In the genomic region with DNA sequence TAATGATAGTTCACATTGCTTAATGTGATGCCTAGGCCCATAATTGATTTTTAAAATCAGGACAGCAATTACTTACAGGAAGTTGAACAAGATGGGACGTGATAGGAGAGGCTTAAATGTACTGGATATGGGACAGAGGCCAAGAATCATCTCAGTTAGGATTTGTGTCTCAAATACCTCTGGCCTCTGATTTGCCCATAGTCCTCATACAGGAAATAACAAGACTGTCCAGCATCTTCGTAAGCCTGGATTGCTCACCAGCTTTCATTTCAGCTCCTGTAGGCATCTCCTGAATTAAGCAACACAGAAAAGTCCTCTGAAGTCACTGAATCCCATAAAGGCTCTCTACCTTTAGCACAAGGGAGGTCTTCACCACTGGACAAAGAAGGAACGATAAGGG, we compare ENCODE assay signal across 28 cellular contexts. TPM values are rescaled to one million over a fixed set of nuclear protein-coding genes. Genes with fewer than 3 reads are reported as not detected.
"Had no signal": no experiment of that assay in that cellular context is flagged by ENCODE, and none has a peak within 500 bp of the region (broad histone marks: within the 10 kb centered on the region; RNA-seq: fewer than 3 reads in every experiment).

A gene (plus strand): TSS at position 231 of the 400 bp plus-strand sequence. CDS start 4,632 bp downstream, outside the sequence.

- H3K27ac ChIP-seq: ascending aorta, gastroesophageal sphincter, right lobe of liver, stomach, suprapubic skin, tibial nerve, WERI-Rb-1 had no signal

- ATAC-seq: activated CD8-positive, alpha-beta T cell treated with anti-CD3 and anti-CD28 coated beads for 36 hours; activated naive CD4-positive, alpha-beta T cell treated with anti-CD3 and anti-CD28 coated beads, Interleukin-2, amount 50 U/mL, for 72 hours; gastroesophageal sphincter; left colon; mucosa of descending colon; right lobe of liver; stimulated activated memory B cell treated with anti-CD40 and anti-IgM and Interleukin-4, amounts not matched to agents 10 μg/mL and 1 μg/mL and 100 μg/mL, for 72 hours had no signal

- DNase-seq: activated CD4-positive, alpha-beta T cell treated with anti-CD3 and anti-CD28 coated beads, Interleukin-2, amount 10 ng/mL, durations not matched to agents 7 days and 5 days; activated CD4-positive, CD25-positive, alpha-beta regulatory T cell treated with anti-CD3 and anti-CD28 coated beads, Interleukin-2, amount 50 U/mL, for 72 hours; activated CD8-positive, alpha-beta T cell treated with anti-CD3 and anti-CD28 coated beads for 36 hours; activated T-cell treated with anti-CD3 and anti-CD28 coated beads, Interleukin-2, amount 50 U/mL, for 1 hour; effector CD4-positive, alpha-beta T cell; head of caudate nucleus; hypothalamus; left colon; mesenchymal stem cell; mucosa of descending colon; occipital lobe; posterior cingulate gyrus; right lobe of liver; small intestine; stimulated activated CD4-positive, alpha-beta T cell treated with anti-CD3 and anti-CD28 coated beads, Interleukin-15, amount 100 ng/mL, for 24 hours; stomach; WERI-Rb-1 had no signal

- H3K27me3 ChIP-seq: ascending aorta, right lobe of liver, tibial nerve had no signal

- H3K4me1 ChIP-seq: ascending aorta, gastroesophageal sphincter, right lobe of liver, stomach, suprapubic skin, tibial nerve had no signal

- H3K36me3 ChIP-seq: ascending aorta, gastroesophageal sphincter, right lobe of liver, stomach, suprapubic skin, tibial nerve, WERI-Rb-1 had no signal

- H3K9me3 ChIP-seq: ascending aorta, mucosa of descending colon, stomach, suprapubic skin, tibial nerve had no signal

- FAIRE-seq: endometrium, islet of Langerhans, small intestine had no signal

- H3K4me3 ChIP-seq: ascending aorta, gastroesophageal sphincter, mucosa of descending colon, right lobe of liver, stomach, suprapubic skin, tibial nerve had no signal

RNA-seq across cellular contexts. Expression of the gene that starts here (rescaled TPM):
- polyA plus RNA-seq: adipose tissue, neural cell, small intestine, urinary bladder had no signal
